Comparison of ENCODE assay signal across 13 cellular contexts in genomic region chr15:29278436-29279099, GRCh38. TPM values are rescaled to one million over a fixed set of nuclear protein-coding genes. Genes with fewer than 3 reads are reported as not detected.
DNase-seq lines count a peak whose midpoint lies in the region; ATAC-seq, FAIRE-seq and TF ChIP-seq lines count a peak whose summit lies in the region.
"Had no signal": no experiment of that assay in that cellular context is flagged by ENCODE, and none has a peak within 500 bp of the region (broad histone marks: within the 10 kb centered on the region; RNA-seq: fewer than 3 reads in every experiment).

No MANE protein-coding gene starts in this region.

- FAIRE-seq in A549 (lab: Jason Lieb, UNC) = no peak

- H3K27ac ChIP-seq in A549 (no peak overlapping the region), HEK293 (ENCODE audit: extremely low read depth, low read depth, low read length) (no peak overlapping the region)
- H3K27ac ChIP-seq: heart left ventricle, parathyroid adenoma had no signal

- no peaks in the 10 kb centered on the region for H3K4me1 ChIP-seq in A549
- no peaks in the 10 kb centered on the region for H3K4me1 ChIP-seq in HEK293 (ENCODE audit: control insufficient read depth, insufficient read depth, low read length)
- H3K4me1 ChIP-seq: heart left ventricle, parathyroid adenoma had no signal

- peak; percentile 52 to 62; a peak in 5 of 6 replicates for ATAC-seq in A549
- no peak for ATAC-seq in GM21825 (IDR thresholded peaks at IDR 0.05; ENCODE audit: unreplicated experiment)
- no peak for ATAC-seq in HG03439 (IDR thresholded peaks at IDR 0.05; ENCODE audit: unreplicated experiment)
- ATAC-seq in GM21515 (IDR thresholded peaks at IDR 0.05; ENCODE audit: unreplicated experiment) = no peak
- ATAC-seq: heart left ventricle had no signal

- H3K4me3 ChIP-seq in A549 = no peak overlapping the region
- H3K4me3 ChIP-seq in HEK293 (ENCODE audit: low read depth, low read length) = no peak overlapping the region
- no peak overlapping the region for H3K4me3 ChIP-seq in foreskin fibroblast (ENCODE audit: low read depth in 1 of 2, low read length in 2 of 2)
- H3K4me3 ChIP-seq: heart left ventricle had no signal

- TF ChIP-seq CTCF in A549 (IDR thresholded peaks at IDR 0.05) (no peak), HEK293 (tag by site-specific recombination; IDR thresholded peaks at IDR 0.05) (no peak), foreskin fibroblast (IDR thresholded peaks at IDR 0.05; ENCODE audit: low read depth, low read length) (no peak)

- 35% methylated on average over 3 of the region's 3 CpGs for WGBS in A549 (ENCODE audit: missing lambda C conversion rate)

- no peak for DNase-seq in A549 (ENCODE audit: low read depth in 1 of 2, low spot score in 1 of 2)
- peak; percentile 72 for DNase-seq in T1000 (lab: John Stamatoyannopoulos, UW)
- DNase-seq in foreskin fibroblast = peak; percentile 94 to 95
- DNase-seq in activated T-cell treated with anti-CD3 and anti-CD28 coated beads for 4 hours = no peak
- DNase-seq: activated CD4-positive, alpha-beta T cell treated with anti-CD3 and anti-CD28 coated beads, Interleukin-2, amount 50 U/mL, for 4 hours; AML-193; heart left ventricle; NCI-H146 had no signal

- CTCF ChIA-PET in A549 (lab: Yijun Ruan, JAX) = interaction anchor here (0.6 to 1.6 kb wide), 2 partner anchors 16 to 121 kb away, joined by 3 to 4 read pairs; no protein-coding TSS in a partner anchor
- CTCF ChIA-PET in HEK293 (lab: Yijun Ruan, JAX) = no interaction called here

- no peak for TF ChIP-seq EP300 in A549 (IDR thresholded peaks at IDR 0.05)

- H3K9me3 ChIP-seq in A549 (0 out of 3 replicates have a peak, but pooled peaks cover 2% of the 10 kb centered on the region), HEK293 (ENCODE audit: control insufficient read depth, insufficient read depth, low read depth, low read length) (no peaks in the 10 kb centered on the region)
- H3K9me3 ChIP-seq: heart left ventricle had no signal

- H3K36me3 ChIP-seq in HEK293 (ENCODE audit: control insufficient read depth in 2 of 2, insufficient read depth in 1 of 2, low read length in 2 of 2) = no peaks in the 10 kb centered on the region
- H3K36me3 ChIP-seq: heart left ventricle had no signal

- no peak overlapping the region for H3K4me2 ChIP-seq in A549

- TF ChIP-seq RAD21 in A549 (conservative IDR thresholded peaks at IDR 0.05 in 1 of 2, IDR thresholded peaks at IDR 0.05 in 1 of 2) = no peak

- POLR2A ChIA-PET in A549 (lab: Yijun Ruan, JAX) (no interaction called here), HEK293 (lab: Yijun Ruan, JAX) (no interaction called here)

- no peak for TF ChIP-seq POLR2A in A549 (IDR thresholded peaks at IDR 0.05; ENCODE audit: low read length)

TF ChIP-seq in A549, 52 proteins besides CTCF, POLR2A, EP300 and RAD21:
- TF ChIP-seq NFE2L2 (conservative IDR thresholded peaks at IDR 0.05; ENCODE audit: low read length) = no peak
- TF ChIP-seq RCOR1 (IDR thresholded peaks at IDR 0.05; ENCODE audit: low read depth, low read length) = no peak
- TF ChIP-seq RFX5 (IDR thresholded peaks at IDR 0.05) = no peak
- TF ChIP-seq CHD2 (IDR thresholded peaks at IDR 0.05; ENCODE audit: low read length, partially characterized antibody) = no peak
- no peak for TF ChIP-seq NPAS2 (CRISPR knock-in tag; IDR thresholded peaks at IDR 0.05; ENCODE audit: borderline replicate concordance)
- TF ChIP-seq ESRRA (IDR thresholded peaks at IDR 0.05; ENCODE audit: borderline replicate concordance, low read length) = no peak
- TF ChIP-seq CBX2 (IDR thresholded peaks at IDR 0.05; ENCODE audit: borderline replicate concordance, low read depth) = no peak
- TF ChIP-seq HOXB13 (CRISPR knock-in tag; IDR thresholded peaks at IDR 0.05; ENCODE audit: low read depth) = no peak
- TF ChIP-seq HDAC2 (IDR thresholded peaks at IDR 0.05) = no peak
- TF ChIP-seq RARB (CRISPR knock-in tag; IDR thresholded peaks at IDR 0.05) = no peak
- no peak for TF ChIP-seq SMC3 (IDR thresholded peaks at IDR 0.05)
- no peak for TF ChIP-seq GATA3 (IDR thresholded peaks at IDR 0.05; ENCODE audit: borderline replicate concordance)
- TF ChIP-seq POLR2AphosphoS2 (conservative IDR thresholded peaks at IDR 0.05; ENCODE audit: low read length) = no peak
- TF ChIP-seq HOXA7 (CRISPR knock-in tag; IDR thresholded peaks at IDR 0.05) = no peak
- TF ChIP-seq HES2 (IDR thresholded peaks at IDR 0.05) = no peak
- TF ChIP-seq ZNF302 (CRISPR knock-in tag; IDR thresholded peaks at IDR 0.05) = no peak
- no peak for TF ChIP-seq KDM1A (IDR thresholded peaks at IDR 0.05; ENCODE audit: low read depth)
- TF ChIP-seq HEYL (CRISPR knock-in tag; IDR thresholded peaks at IDR 0.05) = no peak
- TF ChIP-seq NR3C1 (IDR thresholded peaks at IDR 0.05) = no peak
- no peak for TF ChIP-seq MYC (IDR thresholded peaks at IDR 0.05; ENCODE audit: borderline replicate concordance, low read length)
TF ChIP-seq in A549: peak in this region for 0.

TF ChIP-seq in HEK293, 187 proteins besides CTCF, POLR2A, EP300 and RAD21:
- no peak for TF ChIP-seq ZNF548 (tag by site-specific recombination; IDR thresholded peaks at IDR 0.05)
- TF ChIP-seq ZNF311 (tag by site-specific recombination; IDR thresholded peaks at IDR 0.05; ENCODE audit: borderline replicate concordance) = no peak
- peak; percentile 48 for TF ChIP-seq ZIC2 (tag by site-specific recombination; IDR thresholded peaks at IDR 0.05)
- TF ChIP-seq ZNF155 (tag by site-specific recombination; IDR thresholded peaks at IDR 0.05) = no peak

RNA-seq across cellular contexts. Expression of gene NSMCE3, which starts 8.9 kb away (rescaled TPM):
- polyA plus RNA-seq in A549 (2011; rRNA removed) = 9.0 and 11.9 TPM in 2 replicates
- polyA plus RNA-seq in A549 (2012; cell fraction: cytosol; rRNA removed) = 7.8 and 8.7 TPM in 2 replicates
- polyA plus RNA-seq in A549 (2012; cell fraction: nucleus; rRNA removed) = 4.7 and 5.1 TPM in 2 replicates
- 9.1 to 9.9 TPM (median 9.5 TPM) in 3 replicates for polyA plus RNA-seq in A549 (2017; fragmentation: RNase III; extraction: RNeasy Plus Mini Kit Qiagen cat#74134 plus additional on column Dnase treatment)
- 7.8 and 10.3 TPM in 2 replicates for polyA minus RNA-seq in A549 (2011; rRNA and poly(A)+ RNA removed)

Comparison
In these comparisons a context has a peak if more than half of its experiments do, and no peak if none do; other contexts are left out.
1. ATAC-seq: peak in A549 (2 of 2); none in GM21825 (single experiment), HG03439 (single experiment) and GM21515 (single experiment).
2. DNase-seq: peak in T1000 (single experiment) and foreskin fibroblast (2 of 2); none in A549 (0 of 2) and activated T-cell treated with anti-CD3 and anti-CD28 coated beads for 4 hours (single experiment).